Comparison of ENCODE assay signal across 13 cellular contexts in the genomic region with DNA sequence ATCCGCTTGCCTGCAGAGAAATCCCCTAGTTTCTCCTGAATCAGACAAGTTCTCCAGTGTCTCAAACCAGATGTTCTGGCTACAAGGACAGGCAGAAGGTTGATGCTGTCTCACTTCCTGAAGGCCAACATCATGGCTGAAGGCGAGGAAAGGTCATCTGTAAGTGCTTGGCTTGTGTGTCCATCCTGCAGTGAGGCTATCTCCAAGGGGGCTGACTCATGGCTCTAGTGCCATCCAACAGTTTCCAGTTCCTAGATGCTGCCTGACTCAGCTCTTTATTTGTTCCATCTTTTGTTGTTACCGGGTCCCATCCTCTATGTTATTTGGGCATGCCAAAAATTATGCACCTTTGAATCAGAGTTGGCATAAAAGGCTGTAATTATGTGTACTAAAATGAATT.
DNase-seq lines count a peak whose midpoint lies in the region; ATAC-seq, FAIRE-seq and TF ChIP-seq lines count a peak whose summit lies in the region.
"Had no signal": no experiment of that assay in that cellular context is flagged by ENCODE, and none has a peak within 500 bp of the region (broad histone marks: within the 10 kb centered on the region; RNA-seq: fewer than 3 reads in every experiment).

No MANE protein-coding gene starts in this region.

- H3K23ac ChIP-seq in mesenchymal stem cell (ENCODE audit: low read length in 2 of 2): no peak overlapping the region

- H2BK15ac ChIP-seq in mesenchymal stem cell (ENCODE audit: low read depth, poor library complexity, severe bottlenecking): peak overlapping the region; percentile 28

- H3K9me3 ChIP-seq in K562 (replicated peaks; ENCODE audit: control insufficient read depth, insufficient read depth, low read depth, low read length) (no peaks in the 10 kb centered on the region), mesenchymal stem cell (ENCODE audit: control insufficient read depth, low read length) (peaks cover 5% of the 10 kb centered on the region)

- H3K14ac ChIP-seq in mesenchymal stem cell (ENCODE audit: low read length in 2 of 2): no peak overlapping the region

- no peak for TF ChIP-seq RAD21 in K562 (CRISPR knock-in tag; conservative IDR thresholded peaks at IDR 0.05 in 1 of 2, IDR thresholded peaks at IDR 0.05 in 1 of 2)

- no peaks in the 10 kb centered on the region for H3K79me2 ChIP-seq in K562 (ENCODE audit: control insufficient read depth, insufficient read depth, low read length)
- H3K79me2 ChIP-seq: parathyroid adenoma had no signal

- ATAC-seq in K562 (no peak), foreskin keratinocyte (no peak)

- H3K9ac ChIP-seq in K562 (ENCODE audit: insufficient read depth in 1 of 2, low read depth in 2 of 2, low read length in 2 of 2) (no peak overlapping the region), mesenchymal stem cell (ENCODE audit: low read length) (peak overlapping the region; percentile 65)
- H3K9ac ChIP-seq: parathyroid adenoma had no signal

- WGBS in K562 (ENCODE audit: insufficient coverage, low coverage, missing lambda C conversion rate): 2% methylated on average over 3 of the region's 3 CpGs
- 3% methylated on average over 2 of the region's 3 CpGs for WGBS in mesenchymal stem cell

- FAIRE-seq in K562 (lab: Jason Lieb, UNC): no peak
- FAIRE-seq: frontal cortex had no signal

- H3K4ac ChIP-seq in mesenchymal stem cell (ENCODE audit: low read depth in 1 of 2, low read length in 2 of 2): no peak overlapping the region

- H3K27me3 ChIP-seq in K562 (ENCODE audit: control insufficient read depth in 2 of 2, insufficient read depth in 2 of 2, low read length in 2 of 2): peaks cover 0 to 3% of the 10 kb centered on the region in 2 experiments; a peak in 1 of 5 replicates
- no peaks in the 10 kb centered on the region for H3K27me3 ChIP-seq in mesenchymal stem cell (ENCODE audit: control insufficient read depth in 1 of 2, insufficient read depth in 1 of 2, low read length in 2 of 2)
- H3K27me3 ChIP-seq in foreskin keratinocyte: no peaks in the 10 kb centered on the region

- intact Hi-C loops in K562 (cut with micrococcal nuclease): no loop called here

- no peak overlapping the region for H2BK5ac ChIP-seq in mesenchymal stem cell (ENCODE audit: low read depth, low read length, poor library complexity, severe bottlenecking)

- H3K4me3 ChIP-seq in AG09309 (ENCODE audit: control insufficient read depth, low read depth, low read length) (no peak overlapping the region), K562 (no peak overlapping the region), mesenchymal stem cell (ENCODE audit: insufficient read depth in 1 of 2, low read depth in 1 of 2, low read length in 2 of 2) (no peak overlapping the region)

- in situ Hi-C loops in K562 (cut with MboI): no loop called here

- peak overlapping the region in 1 of 2 experiments; percentile 88 for H3K18ac ChIP-seq in mesenchymal stem cell (ENCODE audit: low read depth in 1 of 2, low read length in 2 of 2)

- POLR2A ChIA-PET in K562 (lab: Yijun Ruan, JAX): interaction anchor here (0.6 kb wide), 1 partner anchor 68 kb away, joined by 3 read pairs; no protein-coding TSS in a partner anchor

- no peak overlapping the region for H3K27ac ChIP-seq in K562 (ENCODE audit: extremely low read depth, low read depth, low read length)
- H3K27ac ChIP-seq in mesenchymal stem cell (ENCODE audit: low read length, poor library complexity, severe bottlenecking): no peak overlapping the region
- H3K27ac ChIP-seq in foreskin keratinocyte: no peak overlapping the region
- H3K27ac ChIP-seq: parathyroid adenoma had no signal

- H2AK5ac ChIP-seq in mesenchymal stem cell (ENCODE audit: low read length, severe bottlenecking): no peak overlapping the region

- no peak overlapping the region for H2BK12ac ChIP-seq in mesenchymal stem cell (ENCODE audit: low read length in 2 of 2)

- no TSS peak for BruUV-seq in K562 (replicated peaks; lab: Mats Ljungman, UMichigan)

- H2BK120ac ChIP-seq in mesenchymal stem cell (ENCODE audit: low read depth, low read length): peak overlapping the region; percentile 56

- H3K79me1 ChIP-seq in mesenchymal stem cell (replicated peaks; ENCODE audit: low read length, poor library complexity, severe bottlenecking): no peaks in the 10 kb centered on the region

- H3K4me2 ChIP-seq in K562 (ENCODE audit: insufficient read depth, low read length): no peak overlapping the region
- no peak overlapping the region for H3K4me2 ChIP-seq in mesenchymal stem cell (ENCODE audit: low read length, poor library complexity, severe bottlenecking)

- peak; percentile 75 for DNase-seq in AG09309 (ENCODE audit: low read depth)
- peak; percentile 90 for DNase-seq in HS-5 (ENCODE audit: low read depth)
- no peak for DNase-seq in K562 (ENCODE audit: extremely low read depth in 1 of 4, low spot score in 3 of 4)
- peak; percentile 90 for DNase-seq in mesenchymal stem cell
- no peak for DNase-seq in foreskin keratinocyte
- no peak for DNase-seq in T-helper 9 cell
- DNase-seq in NCI-H1048 (lab: John Stamatoyannopoulos, UW): no peak
- no peak for DNase-seq in NCI-H748 treated with DMSO at 0.1 percent for 48 hours (lab: John Stamatoyannopoulos, UW)
- DNase-seq: activated CD4-positive, alpha-beta T cell treated with anti-CD3 and anti-CD28 coated beads, Interleukin-2, amount 50 U/mL, for 1 hour; activated T-cell treated with anti-CD3 and anti-CD28 coated beads, Interleukin-2, amount 50 U/mL, for 24 hours; NCI-H2029 treated with DMSO at 0.1 percent for 48 hours had no signal

- CTCF ChIA-PET in K562 (lab: Yijun Ruan, JAX; ENCODE audit: low intra/inter-chr PET ratio): no interaction called here

- H4K91ac ChIP-seq in mesenchymal stem cell (ENCODE audit: low read length): no peak overlapping the region

- H4K8ac ChIP-seq in mesenchymal stem cell (ENCODE audit: low read length): no peak overlapping the region

- TF ChIP-seq POLR2A in K562 (conservative IDR thresholded peaks at IDR 0.05): no peak

- no peak for TF ChIP-seq EP300 in K562 (IDR thresholded peaks at IDR 0.05; ENCODE audit: low read length)

- H3K4me1 ChIP-seq in K562 (replicated peaks in 1 of 2; ENCODE audit: control insufficient read depth in 2 of 2, insufficient read depth in 2 of 2, low read length in 2 of 2) (no peaks in the 10 kb centered on the region), mesenchymal stem cell (ENCODE audit: control insufficient read depth, insufficient read depth, low read depth, low read length) (peaks cover 6% of the 10 kb centered on the region), foreskin keratinocyte (peaks cover 8% of the 10 kb centered on the region)
- H3K4me1 ChIP-seq: parathyroid adenoma had no signal

- H2AFZ ChIP-seq in K562 (ENCODE audit: low read depth, low read length) (no peak overlapping the region), mesenchymal stem cell (ENCODE audit: low read depth, low read length) (no peak overlapping the region)
- H2AFZ ChIP-seq: parathyroid adenoma had no signal

- no peaks in the 10 kb centered on the region for H3K9me1 ChIP-seq in K562 (ENCODE audit: control insufficient read depth, insufficient read depth, low read length)

- TF ChIP-seq CTCF in AG09309 (IDR thresholded peaks at IDR 0.05; ENCODE audit: control insufficient read depth, insufficient read depth, low read depth, low read length, missing control alignments): no peak
- TF ChIP-seq CTCF in K562 (IDR thresholded peaks at IDR 0.05 in 2 of 3, conservative IDR thresholded peaks at IDR 0.05 in 1 of 3; ENCODE audit: insufficient read depth in 2 of 3, low read depth in 1 of 3, low read length in 3 of 3): no peak
- TF ChIP-seq CTCF in foreskin keratinocyte (conservative IDR thresholded peaks at IDR 0.05): no peak

- no peaks in the 10 kb centered on the region for H4K20me1 ChIP-seq in K562 (replicated peaks; ENCODE audit: control insufficient read depth, insufficient read depth, low read length)

- H3K36me3 ChIP-seq in K562 (ENCODE audit: control insufficient read depth, insufficient read depth, low read length) (no peaks in the 10 kb centered on the region), mesenchymal stem cell (ENCODE audit: control insufficient read depth in 1 of 2, insufficient read depth in 2 of 2, low read depth in 1 of 2, low read length in 2 of 2) (no peaks in the 10 kb centered on the region)

TF ChIP-seq in K562, 482 proteins besides CTCF, POLR2A, EP300 and RAD21:
- TF ChIP-seq MAFG (tag; conservative IDR thresholded peaks at IDR 0.05) (peak; percentile 31; the same call in 1 of the 2 replicates), SMAD3 (CRISPR knock-in tag; conservative IDR thresholded peaks at IDR 0.05) (no peak), HDAC3 (IDR thresholded peaks at IDR 0.05; ENCODE audit: borderline replicate concordance, partially characterized antibody) (no peak), ZNF316 (IDR thresholded peaks at IDR 0.05) (0 out of 2 replicates have a peak, but pooled peaks have one; percentile 17), ATF1 (CRISPR knock-in tag; IDR thresholded peaks at IDR 0.05) (no peak), ATF1 (tag; IDR thresholded peaks at IDR 0.05) (no peak), C11orf30 (IDR thresholded peaks at IDR 0.05; ENCODE audit: low read depth) (peak; percentile 37), BCL6 (CRISPR knock-in tag; IDR thresholded peaks at IDR 0.05) (no peak)
- TF ChIP-seq, protein P1, sequence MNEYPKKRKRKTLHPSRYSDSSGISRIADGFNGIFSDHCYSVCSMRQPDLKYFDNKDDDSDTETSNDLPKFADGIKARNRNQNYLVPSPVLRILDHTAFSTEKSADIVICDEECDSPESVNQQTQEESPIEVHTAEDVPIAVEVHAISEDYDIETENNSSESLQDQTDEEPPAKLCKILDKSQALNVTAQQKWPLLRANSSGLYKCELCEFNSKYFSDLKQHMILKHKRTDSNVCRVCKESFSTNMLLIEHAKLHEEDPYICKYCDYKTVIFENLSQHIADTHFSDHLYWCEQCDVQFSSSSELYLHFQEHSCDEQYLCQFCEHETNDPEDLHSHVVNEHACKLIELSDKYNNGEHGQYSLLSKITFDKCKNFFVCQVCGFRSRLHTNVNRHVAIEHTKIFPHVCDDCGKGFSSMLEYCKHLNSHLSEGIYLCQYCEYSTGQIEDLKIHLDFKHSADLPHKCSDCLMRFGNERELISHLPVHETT (CRISPR knock-in tag; conservative IDR thresholded peaks at IDR 0.05 in 1 of 2, IDR thresholded peaks at IDR 0.05 in 1 of 2): peak in 1 of 2 experiments; percentile 49; a peak in 1 of 4 replicates

Comparison
In these comparisons a context has a peak if more than half of its experiments do, and no peak if none do; other contexts are left out.
1. DNase-seq: peak in AG09309 (single experiment), HS-5 (single experiment) and mesenchymal stem cell (single experiment); none in K562 (0 of 4), foreskin keratinocyte (0 of 2), T-helper 9 cell (single experiment), NCI-H1048 (single experiment) and NCI-H748 treated with DMSO at 0.1 percent for 48 hours (single experiment).